Comparison of ENCODE assay signal across 24 cellular contexts in genomic region chr1:94963864-94964263, GRCh38. TPM values are rescaled to one million over a fixed set of nuclear protein-coding genes. Genes with fewer than 3 reads are reported as not detected.
A peak's percentile ranks its signal among the peaks of the same experiment; 100 is the strongest.
DNase-seq lines count a peak whose midpoint lies in the region; ATAC-seq and TF ChIP-seq lines count a peak whose summit lies in the region.
"Had no signal": no experiment of that assay in that cellular context is flagged by ENCODE, and none has a peak within 500 bp of the region (broad histone marks: within the 10 kb centered on the region; RNA-seq: fewer than 3 reads in every experiment).

No MANE protein-coding gene starts in this region.

- no peak overlapping the region for H2AFZ ChIP-seq in PC-9

- intact Hi-C loops in uterus (cut with DNase I; ENCODE audit: low total_unique reads) (no loop called here), PC-9 (cut with micrococcal nuclease; ENCODE audit: unreplicated experiment) (no loop called here), mucosa of descending colon (cut with DNase I, micrococcal nuclease) (no loop called here)

- ATAC-seq in T-cell (replicated peaks in 1 of 4), result no peak
- no peak for ATAC-seq in naive B cell (ENCODE audit: low read depth in 2 of 2)
- no peak for ATAC-seq in mucosa of descending colon
- ATAC-seq: K562 had no signal

- H4K20me1 ChIP-seq in PC-9 (ENCODE audit: insufficient read depth), result no peaks in the 10 kb centered on the region
- H4K20me1 ChIP-seq: BLaER1 treated with 17β-estradiol and CSF1 and Interleukin-3, amounts not matched to agents 10 nM and 100 nM had no signal

- POLR2A ChIA-PET in T-cell (lab: Charles Lee), result no interaction called here
- POLR2A ChIA-PET in PC-9 (lab: Charles Lee; ENCODE audit: unreplicated experiment), result interaction anchor here (0.7 kb wide), 1 partner anchor 25 kb away, joined by 3 read pairs; no protein-coding TSS in a partner anchor

- no peaks in the 10 kb centered on the region for H3K36me3 Mint-ChIP-seq in activated T-cell treated with anti-CD3 and anti-CD28 coated beads, Interleukin-2, amount 50 U/mL, for 24 hours (ENCODE audit: low read depth)
- no peaks in the 10 kb centered on the region for H3K36me3 Mint-ChIP-seq in T-cell
- no peaks in the 10 kb centered on the region for H3K36me3 Mint-ChIP-seq in naive B cell

- no peaks in the 10 kb centered on the region for H3K9me2 ChIP-seq in PC-9 (ENCODE audit: insufficient read depth)

- no peaks in the 10 kb centered on the region for H3K79me2 ChIP-seq in PC-9 (ENCODE audit: low read depth)

- no peak overlapping the region for H3K4me3 ChIP-seq in uterus
- no peak overlapping the region for H3K4me3 ChIP-seq in PC-9
- no peak overlapping the region for H3K4me3 ChIP-seq in mucosa of descending colon
- H3K4me3 ChIP-seq: K562, MG63 had no signal

- no peaks in the 10 kb centered on the region for H3F3A ChIP-seq in PC-9 (ENCODE audit: insufficient read depth, low read depth)

- no peaks in the 10 kb centered on the region for H3K36me3 ChIP-seq in uterus
- H3K36me3 ChIP-seq in PC-9 (ENCODE audit: low read depth), result no peaks in the 10 kb centered on the region
- H3K36me3 ChIP-seq in mucosa of descending colon (ENCODE audit: low read depth), result no peaks in the 10 kb centered on the region
- H3K36me3 ChIP-seq: BLaER1 treated with 17β-estradiol and CSF1 and Interleukin-3, amounts not matched to agents 10 nM and 100 nM; MG63; Peyer's patch had no signal

- CTCF ChIA-PET in T-cell (lab: Charles Lee), result no interaction called here
- CTCF ChIA-PET in PC-9 (lab: Charles Lee), result no interaction called here

- no peak for TF ChIP-seq POLR2A in uterus (IDR thresholded peaks at IDR 0.05)

- no peaks in the 10 kb centered on the region for H3K4me1 ChIP-seq in uterus
- no peaks in the 10 kb centered on the region for H3K4me1 ChIP-seq in PC-9 (replicated peaks; ENCODE audit: insufficient read depth)
- peaks cover 7% of the 10 kb centered on the region for H3K4me1 ChIP-seq in mucosa of descending colon (ENCODE audit: low read depth)

- H3K27ac Mint-ChIP-seq in activated T-cell treated with anti-CD3 and anti-CD28 coated beads, Interleukin-2, amount 50 U/mL, for 24 hours, result no peak overlapping the region
- peak overlapping the region; percentile 16 to 39 for H3K27ac Mint-ChIP-seq in T-cell
- peak overlapping the region in 2 of 6 donors; percentile 47 to 74 for H3K27ac Mint-ChIP-seq in naive B cell

- H3K27ac ChIP-seq in uterus (peak overlapping the region; percentile 86 to 97), PC-9 (no peak overlapping the region)

- H3K9me3 ChIP-seq in uterus (no peaks in the 10 kb centered on the region), PC-9 (ENCODE audit: insufficient read depth, low read depth) (no peaks in the 10 kb centered on the region), mucosa of descending colon (no peaks in the 10 kb centered on the region)
- H3K9me3 ChIP-seq: BLaER1 treated with 17β-estradiol and CSF1 and Interleukin-3, amounts not matched to agents 10 nM and 100 nM; MG63; Peyer's patch had no signal

- no peak overlapping the region for H3K4me2 ChIP-seq in PC-9

- BruUV-seq in PC-9 (replicated peaks; lab: Mats Ljungman, UMichigan), result no TSS peak

- DNase-seq in activated T-cell treated with anti-CD3 and anti-CD28 coated beads, Interleukin-2, amount 50 U/mL, for 24 hours, result no peak
- DNase-seq in activated T-cell treated with anti-CD3 and anti-CD28 coated beads, Interleukin-2, amount 50 U/mL, for 48 hours, result no peak
- DNase-seq in T-cell, result no peak
- no peak for DNase-seq in naive B cell
- DNase-seq in uterus, result no peak
- no peak for DNase-seq in NCI-H146 (lab: John Stamatoyannopoulos, UW)
- no peak for DNase-seq in PC-9
- DNase-seq in mucosa of descending colon, result no peak
- DNase-seq: ACHN; Calu3; CD8-positive, alpha-beta memory T cell; DMS53; EL; GF-D8; MG63; NCI-H1417 treated with DMSO at 0.1 percent for 48 hours; NCI-H187 treated with DMSO at 0.1 percent for 48 hours; NCI-H2227 treated with DMSO at 0.1 percent for 48 hours; NCI-H510A; NCI-H774; NK-92 treated with Interleukin-12 subunit alpha and Interleukin-12 subunit beta, amount 100 ng/mL, for 24 hours; Peyer's patch had no signal

- peaks cover 15% of the 10 kb centered on the region for H3K4me1 Mint-ChIP-seq in activated T-cell treated with anti-CD3 and anti-CD28 coated beads, Interleukin-2, amount 50 U/mL, for 24 hours (ENCODE audit: low read depth)
- H3K4me1 Mint-ChIP-seq in T-cell, result peaks cover 10 to 15% (median 15%) of the 10 kb centered on the region in 3 donors
- H3K4me1 Mint-ChIP-seq in naive B cell, result peaks cover 10 to 42% (median 31%) of the 10 kb centered on the region in 3 donors

- H3K27me3 ChIP-seq in uterus (no peaks in the 10 kb centered on the region), PC-9 (ENCODE audit: insufficient read depth, low read depth) (no peaks in the 10 kb centered on the region)
- H3K27me3 ChIP-seq: BLaER1 treated with 17β-estradiol and CSF1 and Interleukin-3, amounts not matched to agents 10 nM and 100 nM; MG63; Peyer's patch had no signal

- no peaks in the 10 kb centered on the region for H3K9me3 Mint-ChIP-seq in activated T-cell treated with anti-CD3 and anti-CD28 coated beads, Interleukin-2, amount 50 U/mL, for 24 hours
- H3K9me3 Mint-ChIP-seq in T-cell, result no peaks in the 10 kb centered on the region
- H3K9me3 Mint-ChIP-seq in naive B cell, result no peaks in the 10 kb centered on the region
- H3K9me3 Mint-ChIP-seq: CD8-positive, alpha-beta memory T cell had no signal

- no peak for TF ChIP-seq CTCF in uterus (IDR thresholded peaks at IDR 0.05)
- TF ChIP-seq CTCF in PC-9 (conservative IDR thresholded peaks at IDR 0.05), result no peak
- TF ChIP-seq CTCF in mucosa of descending colon (IDR thresholded peaks at IDR 0.05), result no peak

- peak overlapping the region; percentile 31 for H3K4me3 Mint-ChIP-seq in activated T-cell treated with anti-CD3 and anti-CD28 coated beads, Interleukin-2, amount 50 U/mL, for 24 hours
- H3K4me3 Mint-ChIP-seq in T-cell (peak overlapping the region; percentile 39 to 91 (median 41)), naive B cell (peak overlapping the region in 6 of 8 donors; percentile 23 to 89 (median 70))

- no peaks in the 10 kb centered on the region for H3K27me3 Mint-ChIP-seq in activated T-cell treated with anti-CD3 and anti-CD28 coated beads, Interleukin-2, amount 50 U/mL, for 24 hours
- H3K27me3 Mint-ChIP-seq in T-cell (no peaks in the 10 kb centered on the region), naive B cell (no peaks in the 10 kb centered on the region)
- H3K27me3 Mint-ChIP-seq: CD8-positive, alpha-beta memory T cell had no signal

RNA-seq across cellular contexts. Expression of gene CNN3, which starts 37.0 kb away (rescaled TPM):
- total RNA-seq in T-cell (1 to 10 TPM; 2.0 to 7.3 (median 5.0) TPM), uterus (100 to 1,000 TPM; 334 to 604 (median 452) TPM), PC-9 (2021) (125 and 135 TPM in 2 replicates), mucosa of descending colon (100 to 1,000 TPM in 2 of 3 donors, 10 to 100 TPM in 1; 61.3 to 165 (median 129) TPM)
- polyA plus RNA-seq in naive B cell (ENCODE audit: low read depth in 6 of 6), result 10 to 100 TPM in 5 of 6 donors, 1 to 10 TPM in 1; 8.4 to 31.3 (median 20.7) TPM

Comparison
In these comparisons a context has a peak if more than half of its experiments do, and no peak if none do; other contexts are left out.
1. RNA of gene CNN3, which starts 37.0 kb away (total RNA-seq): 334 to 604 TPM in uterus, 125 to 135 TPM in PC-9 and 61.3 to 165 TPM in mucosa of descending colon; 2.0 to 7.3 TPM in T-cell; every median in the first group is over 4 times any median in the second.
2. Peak in every context shown above with its lines, with median percentiles within 50 percentile points of each other: H3K4me3 Mint-ChIP-seq.